Comparison of ENCODE assay signal across 7 cellular contexts in the genomic region with DNA sequence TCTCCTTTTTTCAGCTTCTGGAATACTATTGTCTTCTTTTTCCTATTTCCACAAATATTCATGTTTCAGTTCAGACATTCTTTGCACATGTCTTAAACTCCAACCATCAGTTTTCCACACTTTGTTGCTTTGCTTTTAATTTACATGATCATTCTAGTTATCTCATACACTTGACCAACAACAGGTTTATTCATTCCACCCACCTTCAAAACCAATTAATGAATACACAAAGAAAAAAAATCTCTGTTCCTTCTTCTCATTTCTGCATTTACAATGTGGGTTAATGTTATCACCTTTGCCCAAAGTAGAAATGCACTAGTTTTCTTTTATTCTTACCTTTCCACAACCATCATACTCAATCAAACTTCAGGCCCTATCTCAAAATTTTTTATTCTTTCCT.
"Had no signal": no experiment of that assay in that cellular context is flagged by ENCODE, and none has a peak within 500 bp of the region (broad histone marks: within the 10 kb centered on the region; RNA-seq: fewer than 3 reads in every experiment).

No MANE protein-coding gene starts in this region.

- DNase-seq: GDM1, GF-D8 had no signal

- FAIRE-seq: G401.6, GM12891, GM12892, GM18507, GM19239 had no signal
